Comparison of ENCODE assay signal across 7 cellular contexts in the genomic region with DNA sequence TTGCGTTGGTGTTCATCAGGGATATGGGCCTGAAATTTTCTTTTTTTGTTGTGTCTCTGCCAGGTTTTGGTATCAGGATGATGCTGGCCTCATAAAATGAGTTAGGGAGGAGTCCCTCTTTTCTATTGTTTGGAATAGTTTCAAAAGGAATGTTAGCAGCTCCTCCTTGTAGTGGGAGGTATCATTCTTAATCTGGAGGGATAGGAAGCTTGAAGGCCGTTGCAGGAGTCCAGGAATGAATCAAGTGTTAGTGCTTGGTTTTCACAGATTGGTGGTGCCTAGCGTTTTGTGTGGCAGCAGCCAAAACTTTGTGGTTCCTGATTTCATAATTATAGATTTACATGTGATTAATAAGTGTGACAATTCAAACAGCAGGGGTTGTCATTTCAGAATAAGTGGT.
DNase-seq lines count a peak whose midpoint lies in the region; TF ChIP-seq lines count a peak whose summit lies in the region.
"Not testable (repeated sequence)": the region's sequence is repeated elsewhere in the genome, so short reads cannot be mapped to it uniquely, and the experiment has no call there.

No MANE protein-coding gene starts in this region.

- not testable (repeated sequence) for H3K27me3 Mint-ChIP-seq in endodermal cell (ENCODE audit: insufficient read depth); neural crest cell (ENCODE audit: low read depth)

- peaks cover 71% of the 10 kb centered on the region for H4K20me1 ChIP-seq in smooth muscle cell (ENCODE audit: low read depth)

- H3K4me3 ChIP-seq in adrenal gland; endodermal cell (ENCODE audit: low read length); smooth muscle cell: not testable (repeated sequence)

- intact Hi-C loops in adrenal gland (cut with DNase I): loop anchor here in 1 of 2 donors (10.0 kb wide), 1 partner anchor 55 kb away; no protein-coding TSS in a partner anchor

- TF ChIP-seq CTCF in adrenal gland (IDR thresholded peaks at IDR 0.05); endodermal cell (conservative IDR thresholded peaks at IDR 0.05); neural crest cell (conservative IDR thresholded peaks at IDR 0.05); smooth muscle cell (IDR thresholded peaks at IDR 0.05; ENCODE audit: borderline replicate concordance, insufficient read depth, poor library complexity, severe bottlenecking): not testable (repeated sequence)

- H3K4me1 Mint-ChIP-seq in endodermal cell (peaks cover 25% of the 10 kb centered on the region), neural crest cell (peaks cover 40% of the 10 kb centered on the region)

- H3K27ac Mint-ChIP-seq in endodermal cell: not testable (repeated sequence)
- H3K27ac Mint-ChIP-seq in neural crest cell (ENCODE audit: unreplicated experiment): peak overlapping the region; percentile 39

- not testable (repeated sequence) for H3K9me3 Mint-ChIP-seq in endodermal cell, neural crest cell

- H3K9ac ChIP-seq in endodermal cell (ENCODE audit: extremely low read depth, low read length, poor library complexity, severe bottlenecking); smooth muscle cell (ENCODE audit: low read depth): not testable (repeated sequence)

- not testable (repeated sequence) for TF ChIP-seq POLR2A in adrenal gland (IDR thresholded peaks at IDR 0.05)

- H3K9me3 ChIP-seq in adrenal gland (replicated peaks in 1 of 3); endodermal cell (ENCODE audit: control insufficient read depth, low read length); smooth muscle cell (replicated peaks; ENCODE audit: low read depth): not testable (repeated sequence)

- H3K27ac ChIP-seq in adrenal gland (peak overlapping the region in 3 of 5 donors; percentile 71 to 85 (median 82)), smooth muscle cell (ENCODE audit: low read depth) (peak overlapping the region; percentile 68)
- H3K27ac ChIP-seq in endodermal cell (ENCODE audit: low read depth, low read length): not testable (repeated sequence)

- H3K4me3 Mint-ChIP-seq in endodermal cell, neural crest cell: not testable (repeated sequence)

- not testable (repeated sequence) for H3K36me3 Mint-ChIP-seq in endodermal cell (ENCODE audit: low read depth); neural crest cell (ENCODE audit: low read depth)

- peaks cover 11% of the 10 kb centered on the region for H3F3A ChIP-seq in smooth muscle cell (ENCODE audit: low read depth)

- H3K4me1 ChIP-seq in adrenal gland (replicated peaks in 1 of 2): peaks cover 59 to 70% of the 10 kb centered on the region in 2 donors
- H3K4me1 ChIP-seq in endodermal cell (ENCODE audit: control insufficient read depth, insufficient read depth, low read length); smooth muscle cell (ENCODE audit: low read depth): not testable (repeated sequence)

- H3K27me3 ChIP-seq in adrenal gland; endodermal cell (ENCODE audit: control insufficient read depth, insufficient read depth, low read length, poor library complexity, severe bottlenecking); smooth muscle cell (ENCODE audit: low read depth): not testable (repeated sequence)

- 44 to 58% (median 46%) methylated on average over 3 of the region's 3 CpGs for WGBS in adrenal gland, 4 donors
- WGBS in endodermal cell (ENCODE audit: insufficient coverage in 1 of 2, insufficient read length in 1 of 2), 2 experiments: 76 to 84% methylated on average over 2 to 3 of the region's 3 CpGs
- 57% methylated on average over 3 of the region's 3 CpGs for WGBS in smooth muscle cell (ENCODE audit: low lambda C conversion rate)

- not testable (repeated sequence) for H3K36me3 ChIP-seq in adrenal gland (replicated peaks in 1 of 2); endodermal cell (ENCODE audit: control insufficient read depth, insufficient read depth, low read length); smooth muscle cell (ENCODE audit: low read depth)

- H2AFZ ChIP-seq in smooth muscle cell (ENCODE audit: low read depth): not testable (repeated sequence)

- peak overlapping the region; percentile 12 for H3K4me2 ChIP-seq in smooth muscle cell

- peaks cover 100% of the 10 kb centered on the region for H3K79me2 ChIP-seq in smooth muscle cell (ENCODE audit: low read depth)

- DNase-seq in EH (ENCODE audit: low read depth) (peak; percentile 43), NCI-H226 (peak; percentile 64), endodermal cell (peak; percentile 21), islet precursor cell (peak; percentile 14)
- not testable (repeated sequence) for DNase-seq in adrenal gland; neural crest cell (ENCODE audit: low read depth, low spot score); smooth muscle cell (lab: John Stamatoyannopoulos, UW; ENCODE audit: unreplicated experiment)
